Comparison of ENCODE assay signal across 8 cellular contexts in the genomic region with DNA sequence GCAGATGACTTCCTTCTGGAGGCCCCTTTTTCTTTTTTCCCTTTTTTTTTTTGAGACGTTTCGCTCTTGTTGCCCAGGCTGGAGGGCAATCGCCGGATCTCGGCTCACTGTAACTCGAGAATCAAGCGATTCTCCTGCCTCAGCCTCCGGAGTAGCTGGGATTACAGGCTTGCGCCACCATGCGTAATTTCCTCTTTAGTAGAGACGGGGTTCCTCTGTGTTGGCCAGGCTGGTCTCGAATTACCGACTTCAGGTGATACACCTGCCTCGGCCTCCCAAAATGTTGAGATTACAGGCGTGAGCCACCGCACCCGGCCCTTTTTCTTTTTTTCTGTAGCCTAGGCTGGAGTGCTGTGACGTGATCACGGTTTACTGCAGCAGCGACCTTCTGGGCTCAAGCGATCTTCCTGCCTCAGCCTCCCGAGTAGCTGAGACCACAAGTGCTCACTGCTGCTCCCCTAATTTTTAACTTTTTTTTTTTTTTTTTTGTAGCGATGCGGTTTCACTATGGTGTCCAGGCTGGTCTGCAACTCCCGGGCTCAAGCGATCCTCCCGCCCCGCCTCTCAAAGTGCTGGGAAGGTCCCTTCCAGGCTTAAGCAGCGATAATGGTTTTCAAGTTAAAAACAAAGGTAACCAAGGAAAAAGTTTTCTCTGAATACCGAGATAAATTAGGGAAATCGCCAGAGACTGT. TPM values are rescaled to one million over a fixed set of nuclear protein-coding genes. Genes with fewer than 3 reads are reported as not detected.
DNase-seq lines count a peak whose midpoint lies in the region; ATAC-seq, FAIRE-seq and TF ChIP-seq lines count a peak whose summit lies in the region.

No MANE protein-coding gene starts in this region.

- in situ Hi-C loops in KBM-7 (cut with MboI; ENCODE audit: low pct_unique_long_range_greater_than_20kb, low sequenced_read_pairs), result no loop called here

- DNase-seq in DMS114 treated with DMSO at 0.1 percent for 48 hours (lab: John Stamatoyannopoulos, UW; ENCODE audit: unreplicated experiment) (peak; percentile 41), GM20000 (ENCODE audit: low spot score) (no peak), KBM-7 (peak; percentile 82), T-helper 9 cell (peak; percentile 21), caudate nucleus (lab: John Stamatoyannopoulos, UW) (peak in 43 of 61 donors; percentile 2 to 59 (median 24)), kidney (peak; percentile 77)
- DNase-seq in stimulated activated CD4-positive, alpha-beta T cell treated with anti-CD3 and anti-CD28 coated beads, Interleukin-15, amount 100 ng/mL, for 48 hours (ENCODE audit: low read depth in 2 of 2), result peak; percentile 8 to 9

- H3K9ac ChIP-seq in kidney (ENCODE audit: low read length in 2 of 2), result peak overlapping the region; percentile 92 to 99

- intact Hi-C loops in kidney (cut with DNase I), result no loop called here

- no peaks in the 10 kb centered on the region for H3K9me3 ChIP-seq in kidney (ENCODE audit: control insufficient read depth in 1 of 2, low read length in 2 of 2)

- H3K36me3 ChIP-seq in kidney (ENCODE audit: control insufficient read depth in 1 of 2, insufficient read depth in 2 of 2, low read length in 2 of 2), result no peaks in the 10 kb centered on the region

- FAIRE-seq in kidney (lab: Jason Lieb, UNC), result no peak

- no peak for ATAC-seq in HG03439 (IDR thresholded peaks at IDR 0.05; ENCODE audit: unreplicated experiment)

- H3K4me3 ChIP-seq in kidney (ENCODE audit: low read length in 2 of 2), result peak overlapping the region; percentile 60 to 79

- no peaks in the 10 kb centered on the region for H3K4me1 ChIP-seq in kidney (ENCODE audit: control insufficient read depth in 1 of 2, insufficient read depth in 1 of 2, low read depth in 1 of 2, low read length in 2 of 2)

- TF ChIP-seq CTCF in GM20000 (IDR thresholded peaks at IDR 0.05; ENCODE audit: extremely low read depth, missing control alignments), result peak; percentile 23
- no peak for TF ChIP-seq CTCF in kidney (IDR thresholded peaks at IDR 0.05; ENCODE audit: borderline replicate concordance, extremely low read depth, insufficient read depth)

- peak overlapping the region; percentile 94 for H3K27ac ChIP-seq in caudate nucleus (ENCODE audit: low read depth, low read length)
- peak overlapping the region; percentile 97 to 98 for H3K27ac ChIP-seq in kidney (ENCODE audit: low read depth in 2 of 2, low read length in 2 of 2)

RNA-seq across cellular contexts. Expression of a gene that starts 1.0 kb away (rescaled TPM):
- total RNA-seq in kidney, result 220 TPM
- polyA plus RNA-seq in kidney (ENCODE audit: insufficient read depth, low read depth, low replicate concordance), result 138 TPM

RNA-seq across cellular contexts. Expression of a gene that starts 10.4 kb away (rescaled TPM):
- 7.1 TPM for total RNA-seq in kidney
- 10.0 TPM for polyA plus RNA-seq in kidney (ENCODE audit: insufficient read depth, low read depth, low replicate concordance)

RNA-seq across cellular contexts. Expression of a gene that starts 48.6 kb away (rescaled TPM):
- 37.5 TPM for total RNA-seq in kidney
- polyA plus RNA-seq in kidney (ENCODE audit: insufficient read depth, low read depth, low replicate concordance), result 7.4 TPM
